In genomic region chr7:90816511-90817142, GRCh38 we compare ENCODE assay signal across 8 cellular contexts.
DNase-seq lines count a peak whose midpoint lies in the region; ATAC-seq and TF ChIP-seq lines count a peak whose summit lies in the region.

No MANE protein-coding gene starts in this region.

- no peaks in the 10 kb centered on the region for H3K9me3 ChIP-seq in RWPE2 (ENCODE audit: severe bottlenecking)

- DNase-seq in AG10803 (ENCODE audit: low read depth) (peak; percentile 87), RWPE2 (ENCODE audit: low spot score) (no peak), inferior parietal cortex (ENCODE audit: extremely low spot score) (peak; percentile 45), NCI-H2107 (lab: John Stamatoyannopoulos, UW) (no peak), NCI-H1694 treated with DMSO at 0.1 percent for 48 hours (lab: John Stamatoyannopoulos, UW) (no peak)
- DNase-seq in effector CD8-positive, alpha-beta T cell (lab: John Stamatoyannopoulos, UW): no peak

- H3K4me1 ChIP-seq in RWPE2 (ENCODE audit: insufficient read depth, poor library complexity, severe bottlenecking): peaks cover 16% of the 10 kb centered on the region

- H3K27me3 ChIP-seq in RWPE2 (ENCODE audit: insufficient read depth, poor library complexity, severe bottlenecking): no peaks in the 10 kb centered on the region

- ATAC-seq in GM19324 (IDR thresholded peaks at IDR 0.05; ENCODE audit: low FRiP score, unreplicated experiment) (peak; percentile 88), HG03108 (IDR thresholded peaks at IDR 0.05; ENCODE audit: unreplicated experiment) (peak; percentile 98), RWPE2 (ENCODE audit: low read depth) (peak; percentile 98)

- H3K36me3 ChIP-seq in RWPE2 (ENCODE audit: low read depth): no peaks in the 10 kb centered on the region

- H3K27ac ChIP-seq in RWPE2 (ENCODE audit: poor library complexity, severe bottlenecking): peak overlapping the region; percentile 74

- TF ChIP-seq CTCF in AG10803 (conservative IDR thresholded peaks at IDR 0.05; ENCODE audit: low read length) (no peak), RWPE2 (IDR thresholded peaks at IDR 0.05; ENCODE audit: poor library complexity, severe bottlenecking) (no peak)

- H3K4me3 ChIP-seq in AG10803 (ENCODE audit: low read length) (no peak overlapping the region), RWPE2 (ENCODE audit: severe bottlenecking) (no peak overlapping the region)

Comparison
In these comparisons a context has a peak if more than half of its experiments do, and no peak if none do; other contexts are left out.
1. DNase-seq: peak in AG10803 (single experiment) and inferior parietal cortex (single experiment); none in RWPE2 (single experiment), NCI-H2107 (single experiment), effector CD8-positive, alpha-beta T cell (single experiment) and NCI-H1694 treated with DMSO at 0.1 percent for 48 hours (single experiment).
2. Peak in every context shown above with its lines, with median percentiles within 50 percentile points of each other: ATAC-seq.